22 cellular contexts compared by ENCODE assay signal in the genomic region with DNA sequence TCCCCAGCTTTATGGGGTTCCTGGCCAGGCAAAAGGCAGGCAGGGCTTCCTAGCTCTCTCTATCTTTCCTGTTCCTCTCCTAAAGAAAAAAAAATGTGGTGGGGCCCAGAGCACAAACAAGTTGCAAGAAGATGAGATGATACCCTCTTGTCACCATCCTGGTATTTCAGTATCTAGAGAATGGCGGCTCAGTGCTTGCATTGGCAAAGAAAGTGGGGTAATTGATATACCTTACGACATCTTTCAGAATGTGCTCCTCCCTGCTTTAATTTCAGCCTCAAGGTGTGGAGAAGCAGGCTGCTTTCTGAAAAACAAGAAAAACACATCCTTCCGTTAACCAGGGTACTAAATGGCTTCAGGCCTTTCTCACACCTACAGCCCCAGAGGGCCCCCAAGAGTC. TPM values are rescaled to one million over a fixed set of nuclear protein-coding genes. Genes with fewer than 3 reads are reported as not detected.
DNase-seq lines count a peak whose midpoint lies in the region; ATAC-seq, FAIRE-seq and TF ChIP-seq lines count a peak whose summit lies in the region.
"Had no signal": no experiment of that assay in that cellular context is flagged by ENCODE, and none has a peak within 500 bp of the region (broad histone marks: within the 10 kb centered on the region; RNA-seq: fewer than 3 reads in every experiment).

No MANE protein-coding gene starts in this region.

- H3K36me3 Mint-ChIP-seq in nephron (ENCODE audit: low read depth) = no peaks in the 10 kb centered on the region
- H3K36me3 Mint-ChIP-seq: CD4-positive, CD25-positive, alpha-beta regulatory T cell; CD8-positive, alpha-beta T cell had no signal

- no peak overlapping the region for H3K4me3 ChIP-seq in bronchial epithelial cell (ENCODE audit: low read depth, low read length)
- H3K4me3 ChIP-seq: BLaER1, GM12878, GM23338 had no signal

- POLR2A ChIA-PET in RWPE1 (lab: Yijun Ruan, JAX; ENCODE audit: low non-redundant PET) = no interaction called here

- H3K27ac Mint-ChIP-seq in nephron = peak overlapping the region in 2 of 3 experiments; percentile 39 to 75
- H3K27ac Mint-ChIP-seq: B cell; CD4-positive, CD25-positive, alpha-beta regulatory T cell; CD8-positive, alpha-beta T cell; GM23338; H9 had no signal

- no peaks in the 10 kb centered on the region for H3K36me3 ChIP-seq in bronchial epithelial cell (ENCODE audit: control insufficient read depth, insufficient read depth, low read length)
- H3K36me3 ChIP-seq: BLaER1 had no signal

- no peak for FAIRE-seq in bronchial epithelial cell (lab: Jason Lieb, UNC)
- FAIRE-seq: A204.1, GM12878, GM19239 had no signal

- no peaks in the 10 kb centered on the region for H3K9me3 Mint-ChIP-seq in nephron
- H3K9me3 Mint-ChIP-seq: CD4-positive, CD25-positive, alpha-beta regulatory T cell; CD8-positive, alpha-beta T cell; H9 had no signal

- peaks cover 14% of the 10 kb centered on the region for H3K27me3 Mint-ChIP-seq in nephron (ENCODE audit: low read depth)

- peaks cover 26% of the 10 kb centered on the region for H3K4me1 Mint-ChIP-seq in nephron
- H3K4me1 Mint-ChIP-seq: CD4-positive, CD25-positive, alpha-beta regulatory T cell; GM23338 had no signal

- intact Hi-C loops in left colon (cut with DNase I, micrococcal nuclease) = no loop called here

- no peak overlapping the region for H3K4me3 Mint-ChIP-seq in nephron
- H3K4me3 Mint-ChIP-seq: B cell; CD4-positive, CD25-positive, alpha-beta regulatory T cell; CD8-positive, alpha-beta T cell; GM23338; H9 had no signal

- DNase-seq in NCI-H226 (peak; percentile 8), bronchial epithelial cell (ENCODE audit: low read depth) (peak; percentile 15), left colon (no peak), RWPE1 (ENCODE audit: low spot score) (no peak)
- DNase-seq: Caco-2; CD4-positive, CD25-positive, alpha-beta regulatory T cell; CD8-positive, alpha-beta T cell; DMS153; EL; GDM1; H9 had no signal

- ATAC-seq in left colon = no peak
- ATAC-seq in GM19455 (IDR thresholded peaks at IDR 0.05; ENCODE audit: unreplicated experiment) = no peak
- ATAC-seq: CD8-positive, alpha-beta T cell; GM12878; GM23338; HCT116 had no signal

- H3K27me3 ChIP-seq in bronchial epithelial cell (ENCODE audit: control insufficient read depth, insufficient read depth, low read length) = peaks cover 5% of the 10 kb centered on the region
- H3K27me3 ChIP-seq: BLaER1 had no signal

- CTCF ChIA-PET in RWPE1 (lab: Yijun Ruan, JAX) = no interaction called here

- TF ChIP-seq CTCF in bronchial epithelial cell (IDR thresholded peaks at IDR 0.05; ENCODE audit: insufficient read depth, low read length, severe bottlenecking) = no peak
- TF ChIP-seq CTCF in nephron (IDR thresholded peaks at IDR 0.05; ENCODE audit: unreplicated experiment in 3 of 3) = no peak
- TF ChIP-seq CTCF in RWPE1 (conservative IDR thresholded peaks at IDR 0.05; ENCODE audit: low read depth) = no peak

- H3K27ac ChIP-seq in RWPE1 = no peak overlapping the region
- H3K27ac ChIP-seq: 22Rv1, BLaER1, C4-2B had no signal

RNA-seq across cellular contexts. Expression of a gene that starts 34.5 kb away (rescaled TPM):
- total RNA-seq in bronchial epithelial cell = 39.0 and 40.5 TPM in 2 replicates
- 100 to 1,000 TPM; 122 to 131 TPM for total RNA-seq in left colon

Comparison
In these comparisons a context has a peak if more than half of its experiments do, and no peak if none do; other contexts are left out.
1. DNase-seq: peak in NCI-H226 (single experiment) and bronchial epithelial cell (single experiment); none in left colon (0 of 2) and RWPE1 (single experiment).